In the genomic region with DNA sequence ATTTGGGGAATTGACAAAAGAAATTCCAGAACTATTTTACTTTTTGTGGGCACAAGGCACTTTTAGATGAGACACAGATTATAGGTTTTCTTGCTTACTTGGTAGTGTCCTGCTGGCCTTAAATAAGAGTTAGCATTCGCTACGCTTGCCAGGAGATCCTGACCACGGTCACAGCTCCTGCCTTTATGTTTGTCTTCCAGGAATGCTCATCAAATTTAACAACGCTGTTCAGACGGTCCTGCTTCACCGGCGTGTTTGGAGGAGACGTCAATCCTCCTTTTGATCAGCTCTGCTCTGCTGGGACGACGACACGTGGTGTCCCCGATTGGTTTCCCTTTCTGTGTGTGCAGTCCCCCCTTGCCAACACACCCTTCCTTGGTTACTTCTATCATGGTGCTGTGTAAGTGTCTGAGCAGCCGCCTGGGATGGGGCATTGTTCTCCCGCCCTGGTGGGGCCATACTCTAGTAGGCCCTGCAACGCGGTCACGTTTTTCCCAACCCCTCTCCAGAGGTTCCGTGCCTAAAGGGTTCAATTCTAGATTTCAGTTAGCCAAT, we compare ENCODE assay signal across 21 cellular contexts.
"Had no signal": no experiment of that assay in that cellular context is flagged by ENCODE, and none has a peak within 500 bp of the region (broad histone marks: within the 10 kb centered on the region; RNA-seq: fewer than 3 reads in every experiment).

No MANE protein-coding gene starts in this region.

- H3K4me1 ChIP-seq: SJSA1 had no signal

- H3K4me3 ChIP-seq: SJSA1, SK-N-MC had no signal

- H3K36me3 ChIP-seq: SJSA1 had no signal

- H3K27ac ChIP-seq: SJSA1, SK-N-MC had no signal

- H3K9me3 ChIP-seq: SJSA1 had no signal

- H3K27me3 ChIP-seq: SJSA1 had no signal

- DNase-seq: IMR-90, Karpas-422, KG1, MM.1S, NCI-H1092 treated with DMSO at 0.1 percent for 48 hours, NCI-H1436, NCI-H187, NCI-H2029, NCI-H2081 treated with DMSO at 0.1 percent for 48 hours, NCI-H2171, NCI-H226, NCI-H446, NCI-H510A, NCI-H524 treated with DMSO at 0.1 percent for 48 hours, NCI-H69, NCI-H774, Right ventricle myocardium superior, RPMI8226, SIG-M5 had no signal
